Comparison of ENCODE assay signal across 12 cellular contexts in the genomic region with DNA sequence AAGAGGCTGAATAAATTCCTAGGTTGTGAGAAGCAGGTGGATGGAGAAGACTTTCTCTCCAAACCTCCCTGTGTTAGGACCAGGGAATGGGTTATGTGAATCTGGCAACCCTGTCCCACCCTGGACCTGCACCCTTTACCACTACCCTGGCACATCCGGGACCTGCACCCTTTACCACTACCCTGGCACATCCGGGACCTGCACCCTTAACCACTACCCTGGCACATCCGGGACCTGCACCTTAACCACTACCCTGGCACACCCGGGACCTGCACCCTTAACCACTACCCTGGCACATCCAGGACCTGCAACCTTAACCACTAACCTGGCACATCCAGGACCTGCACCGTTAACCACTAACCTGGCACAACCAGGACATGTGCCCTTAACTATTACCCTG.
DNase-seq lines count a peak whose midpoint lies in the region; ATAC-seq and TF ChIP-seq lines count a peak whose summit lies in the region.
"Had no signal": no experiment of that assay in that cellular context is flagged by ENCODE, and none has a peak within 500 bp of the region (broad histone marks: within the 10 kb centered on the region; RNA-seq: fewer than 3 reads in every experiment).

No MANE protein-coding gene starts in this region.

- no peaks in the 10 kb centered on the region for H3K79me2 ChIP-seq in osteoblast (ENCODE audit: insufficient read depth, low read length)

- no peak for TF ChIP-seq CTCF in coronary artery (IDR thresholded peaks at IDR 0.05)
- TF ChIP-seq CTCF in osteoblast (IDR thresholded peaks at IDR 0.05; ENCODE audit: extremely low read depth, low read depth, low read length), result no peak

- H3K4me1 ChIP-seq in CD8-positive, alpha-beta memory T cell (ENCODE audit: insufficient read depth, low read length), result peaks cover 9% of the 10 kb centered on the region
- no peaks in the 10 kb centered on the region for H3K4me1 ChIP-seq in osteoblast (ENCODE audit: insufficient read depth, low read length)
- H3K4me1 ChIP-seq: A549 had no signal

- no peaks in the 10 kb centered on the region for H3K9me3 ChIP-seq in CD8-positive, alpha-beta memory T cell (ENCODE audit: low read length)
- H3K9me3 ChIP-seq in T-helper 17 cell (ENCODE audit: control insufficient read depth, low read length, poor library complexity, severe bottlenecking) (no peaks in the 10 kb centered on the region), osteoblast (ENCODE audit: low read depth, low read length) (no peaks in the 10 kb centered on the region)
- H3K9me3 ChIP-seq: A549 had no signal

- no peak overlapping the region for H3K4me3 ChIP-seq in CD8-positive, alpha-beta memory T cell (ENCODE audit: low read length)
- H3K4me3 ChIP-seq in coronary artery, result no peak overlapping the region
- no peak overlapping the region for H3K4me3 ChIP-seq in osteoblast (ENCODE audit: insufficient read depth, low read length)
- H3K4me3 ChIP-seq: A549, GM23248 had no signal

- ATAC-seq in T-helper 17 cell, result no peak
- no peak for ATAC-seq in stimulated activated naive B cell treated with anti-CD40 and anti-IgM and Interleukin-4, amounts not matched to agents 10 μg/mL and 1 μg/mL and 100 μg/mL, for 72 hours (replicated peaks)
- ATAC-seq: A549 had no signal

- CTCF ChIA-PET in CD8-positive, alpha-beta memory T cell (lab: Charles Lee), result no interaction called here

- no peak overlapping the region for H3K27ac ChIP-seq in CD8-positive, alpha-beta memory T cell (ENCODE audit: low read depth, low read length)
- H3K27ac ChIP-seq in coronary artery (no peak overlapping the region), osteoblast (ENCODE audit: low read depth, low read length) (no peak overlapping the region)
- H3K27ac ChIP-seq: A549, GM23248 had no signal

- no peaks in the 10 kb centered on the region for H4K20me1 ChIP-seq in osteoblast (ENCODE audit: insufficient read depth, low read length)

- H3K4me1 Mint-ChIP-seq in CD8-positive, alpha-beta memory T cell, result peaks cover 47 to 61% (median 53%) of the 10 kb centered on the region in 3 donors
- peaks cover 44% of the 10 kb centered on the region for H3K4me1 Mint-ChIP-seq in T-helper 17 cell
- H3K4me1 Mint-ChIP-seq in stimulated activated naive B cell treated with anti-CD40 and anti-IgM and Interleukin-4, amounts not matched to agents 10 μg/mL and 1 μg/mL and 100 μg/mL, for 72 hours, result peaks cover 15 to 27% of the 10 kb centered on the region in 2 donors
- H3K4me1 Mint-ChIP-seq: CD14-positive monocyte had no signal

- peak overlapping the region in 5 of 7 donors; percentile 10 to 76 (median 49) for H3K4me3 Mint-ChIP-seq in CD8-positive, alpha-beta memory T cell
- H3K4me3 Mint-ChIP-seq in T-helper 17 cell, result peak overlapping the region; percentile 55
- no peak overlapping the region for H3K4me3 Mint-ChIP-seq in stimulated activated naive B cell treated with anti-CD40 and anti-IgM and Interleukin-4, amounts not matched to agents 10 μg/mL and 1 μg/mL and 100 μg/mL, for 72 hours
- H3K4me3 Mint-ChIP-seq: CD14-positive monocyte had no signal

- peak overlapping the region in 5 of 8 donors; percentile 10 to 76 (median 75) for H3K27ac Mint-ChIP-seq in CD8-positive, alpha-beta memory T cell
- peak overlapping the region; percentile 78 for H3K27ac Mint-ChIP-seq in T-helper 17 cell
- peak overlapping the region; percentile 72 for H3K27ac Mint-ChIP-seq in stimulated activated naive B cell treated with anti-CD40 and anti-IgM and Interleukin-4, amounts not matched to agents 10 μg/mL and 1 μg/mL and 100 μg/mL, for 72 hours
- H3K27ac Mint-ChIP-seq: CD14-positive monocyte had no signal

- POLR2A ChIA-PET in CD8-positive, alpha-beta memory T cell (lab: Charles Lee), result no interaction called here

- no peaks in the 10 kb centered on the region for H3K27me3 ChIP-seq in CD8-positive, alpha-beta memory T cell (ENCODE audit: insufficient read depth, low read length, poor library complexity, severe bottlenecking)
- no peaks in the 10 kb centered on the region for H3K27me3 ChIP-seq in osteoblast (ENCODE audit: insufficient read depth, low read length)

- no peak overlapping the region for H2AFZ ChIP-seq in osteoblast (ENCODE audit: low read length)
- H2AFZ ChIP-seq: GM23248 had no signal

- no peaks in the 10 kb centered on the region for H3K9me3 Mint-ChIP-seq in CD8-positive, alpha-beta memory T cell
- no peaks in the 10 kb centered on the region for H3K9me3 Mint-ChIP-seq in stimulated activated naive B cell treated with anti-CD40 and anti-IgM and Interleukin-4, amounts not matched to agents 10 μg/mL and 1 μg/mL and 100 μg/mL, for 72 hours

- no peaks in the 10 kb centered on the region for H3K36me3 ChIP-seq in CD8-positive, alpha-beta memory T cell (ENCODE audit: insufficient read depth, low read length)
- no peaks in the 10 kb centered on the region for H3K36me3 ChIP-seq in osteoblast (ENCODE audit: insufficient read depth, low read length)

- H3K36me3 Mint-ChIP-seq in CD8-positive, alpha-beta memory T cell, result peaks cover 12 to 68% (median 15%) of the 10 kb centered on the region in 3 donors
- H3K36me3 Mint-ChIP-seq in T-helper 17 cell (ENCODE audit: low read depth), result peaks cover 11% of the 10 kb centered on the region
- peaks cover 49% of the 10 kb centered on the region in 2 donors for H3K36me3 Mint-ChIP-seq in stimulated activated naive B cell treated with anti-CD40 and anti-IgM and Interleukin-4, amounts not matched to agents 10 μg/mL and 1 μg/mL and 100 μg/mL, for 72 hours

- H3K27me3 Mint-ChIP-seq in CD8-positive, alpha-beta memory T cell, result peaks cover 0 to 4% of the 10 kb centered on the region in 2 donors
- H3K27me3 Mint-ChIP-seq in T-helper 17 cell, result no peaks in the 10 kb centered on the region
- H3K27me3 Mint-ChIP-seq in stimulated activated naive B cell treated with anti-CD40 and anti-IgM and Interleukin-4, amounts not matched to agents 10 μg/mL and 1 μg/mL and 100 μg/mL, for 72 hours, result no peaks in the 10 kb centered on the region

- peak in 1 of 5 donors; percentile 56 for DNase-seq in CD8-positive, alpha-beta memory T cell
- DNase-seq in T-helper 17 cell (no peak), mesenteric fat pad (ENCODE audit: low spot score) (peak; percentile 49), coronary artery (ENCODE audit: low spot score) (no peak), NCI-H1417 treated with DMSO at 0.1 percent for 48 hours (lab: John Stamatoyannopoulos, UW) (no peak), osteoblast (ENCODE audit: insufficient read length, low spot score, missing footprints) (no peak)
- no peak for DNase-seq in stimulated activated naive B cell treated with anti-CD40 and anti-IgM and Interleukin-4, amounts not matched to agents 10 μg/mL and 1 μg/mL and 100 μg/mL, for 72 hours
- DNase-seq: DMS 273 treated with DMSO at 0.1 percent for 48 hours, GM23248, H7 had no signal

- no peak overlapping the region for H3K4me2 ChIP-seq in osteoblast (ENCODE audit: insufficient read depth, low read length)
- H3K4me2 ChIP-seq: A549 had no signal

Comparison
In these comparisons a context has a peak if more than half of its experiments do, and no peak if none do; other contexts are left out.
1. H3K4me3 Mint-ChIP-seq: peak in CD8-positive, alpha-beta memory T cell (5 of 7) and T-helper 17 cell (single experiment); none in stimulated activated naive B cell treated with anti-CD40 and anti-IgM and Interleukin-4, amounts not matched to agents 10 μg/mL and 1 μg/mL and 100 μg/mL, for 72 hours (0 of 2).
2. Peak in every context shown above with its lines, with median percentiles within 50 percentile points of each other: H3K27ac Mint-ChIP-seq.